ENCODE assay signal across 32 cellular contexts in the genomic region with DNA sequence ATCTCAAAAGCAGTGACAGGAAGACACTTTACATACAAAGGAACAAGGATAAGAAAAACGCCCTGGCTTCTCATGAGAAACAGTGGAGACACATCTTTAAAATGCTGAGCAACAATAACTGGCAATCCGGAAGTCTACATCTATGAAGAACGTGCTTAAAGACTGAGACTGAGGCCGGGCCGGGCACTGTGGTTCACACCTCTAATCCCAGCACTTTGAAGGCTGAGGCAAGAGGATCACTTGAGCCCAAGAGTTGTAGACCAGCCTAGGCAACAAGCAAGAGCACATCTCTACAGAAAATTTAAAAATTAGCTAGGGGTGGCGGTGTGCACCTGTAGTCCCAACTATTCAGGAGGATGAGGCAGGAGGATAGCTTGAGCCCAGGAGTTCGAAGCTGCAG. TPM values are rescaled to one million over a fixed set of nuclear protein-coding genes. Genes with fewer than 3 reads are reported as not detected.
DNase-seq lines count a peak whose midpoint lies in the region; ATAC-seq, FAIRE-seq and TF ChIP-seq lines count a peak whose summit lies in the region.
"Had no signal": no experiment of that assay in that cellular context is flagged by ENCODE, and none has a peak within 500 bp of the region (broad histone marks: within the 10 kb centered on the region; RNA-seq: fewer than 3 reads in every experiment).

No MANE protein-coding gene starts in this region.

- intact Hi-C loops in kidney (cut with DNase I) (no loop called here), sciatic nerve (cut with DNase I) (no loop called here)

- H3K27me3 Mint-ChIP-seq in activated T-cell treated with anti-CD3 and anti-CD28 coated beads, Interleukin-2, amount 50 U/mL, for 72 hours (ENCODE audit: low read depth) = peaks cover 8% of the 10 kb centered on the region
- H3K27me3 Mint-ChIP-seq in endothelial cell (ENCODE audit: unreplicated experiment) = peaks cover 11% of the 10 kb centered on the region

- no peak overlapping the region for H3K4me3 Mint-ChIP-seq in activated T-cell treated with anti-CD3 and anti-CD28 coated beads, Interleukin-2, amount 50 U/mL, for 72 hours
- H3K4me3 Mint-ChIP-seq in endothelial cell (ENCODE audit: unreplicated experiment) = no peak overlapping the region
- H3K4me3 Mint-ChIP-seq: CD14-positive monocyte; CD4-positive, alpha-beta memory T cell; CD4-positive, CD25-positive, alpha-beta regulatory T cell; CD8-positive, alpha-beta memory T cell had no signal

- no peaks in the 10 kb centered on the region for H3K36me3 Mint-ChIP-seq in activated T-cell treated with anti-CD3 and anti-CD28 coated beads, Interleukin-2, amount 50 U/mL, for 72 hours (ENCODE audit: insufficient read depth in 2 of 2)
- no peaks in the 10 kb centered on the region for H3K36me3 Mint-ChIP-seq in endothelial cell (ENCODE audit: low read depth, unreplicated experiment)
- H3K36me3 Mint-ChIP-seq: CD14-positive monocyte; CD4-positive, alpha-beta memory T cell; CD4-positive, CD25-positive, alpha-beta regulatory T cell had no signal

- H3K27ac Mint-ChIP-seq in activated T-cell treated with anti-CD3 and anti-CD28 coated beads, Interleukin-2, amount 50 U/mL, for 72 hours = peak overlapping the region; percentile 27
- H3K27ac Mint-ChIP-seq in endothelial cell (ENCODE audit: unreplicated experiment) = peak overlapping the region; percentile 1
- H3K27ac Mint-ChIP-seq: CD14-positive monocyte; CD4-positive, CD25-positive, alpha-beta regulatory T cell had no signal

- FAIRE-seq in kidney (lab: Jason Lieb, UNC) = no peak
- FAIRE-seq: A204.1, GM12878, GM12892, GM18507 had no signal

- ATAC-seq in activated T-cell treated with anti-CD3 and anti-CD28 coated beads, Interleukin-2, amount 50 U/mL, for 72 hours (replicated peaks in 1 of 2) = no peak
- ATAC-seq in sciatic nerve (no peak), GM19463 (IDR thresholded peaks at IDR 0.05; ENCODE audit: unreplicated experiment) (no peak)
- ATAC-seq: GM12878 had no signal

- H3K4me1 ChIP-seq in kidney (ENCODE audit: control insufficient read depth in 1 of 2, insufficient read depth in 1 of 2, low read depth in 1 of 2, low read length in 2 of 2) = no peaks in the 10 kb centered on the region
- H3K4me1 ChIP-seq: BE2C, BLaER1 had no signal

- H3K4me1 Mint-ChIP-seq in activated T-cell treated with anti-CD3 and anti-CD28 coated beads, Interleukin-2, amount 50 U/mL, for 72 hours (ENCODE audit: low read depth) = peaks cover 14% of the 10 kb centered on the region
- peaks cover 5% of the 10 kb centered on the region for H3K4me1 Mint-ChIP-seq in endothelial cell (ENCODE audit: unreplicated experiment)
- H3K4me1 Mint-ChIP-seq: CD14-positive monocyte had no signal

- H3K9me3 ChIP-seq in kidney (ENCODE audit: control insufficient read depth in 1 of 2, low read length in 2 of 2) = no peaks in the 10 kb centered on the region
- H3K9me3 ChIP-seq: BE2C, BLaER1 had no signal

- no peaks in the 10 kb centered on the region for H3K36me3 ChIP-seq in kidney (ENCODE audit: control insufficient read depth in 1 of 2, insufficient read depth in 2 of 2, low read length in 2 of 2)
- H3K36me3 ChIP-seq: BE2C, BLaER1 had no signal

- H3K4me3 ChIP-seq in kidney (ENCODE audit: low read length in 2 of 2) = no peak overlapping the region
- H3K4me3 ChIP-seq: BLaER1, GM12878 had no signal

- no peak for DNase-seq in activated T-cell treated with anti-CD3 and anti-CD28 coated beads, Interleukin-2, amount 50 U/mL, for 72 hours
- DNase-seq in activated T-cell treated with anti-CD3 and anti-CD28 coated beads for 4 hours (no peak), endothelial cell (ENCODE audit: low spot score) (no peak), kidney (peak; percentile 19), sciatic nerve (ENCODE audit: low spot score) (peak; percentile 25), MV-4-11 (lab: John Stamatoyannopoulos, UW) (no peak)
- DNase-seq: 8988T; ACHN; BE2C; C1 segment of cervical spinal cord; CD4-positive, alpha-beta memory T cell; CD4-positive, CD25-positive, alpha-beta regulatory T cell; CD8-positive, alpha-beta memory T cell; COR-L47; DMS 273 treated with DMSO at 0.1 percent for 48 hours; DMS153; DMS53; DMS79; DND-41; EL; GDM1 had no signal

- H3K9ac ChIP-seq in kidney (ENCODE audit: low read length in 2 of 2) = no peak overlapping the region
- H3K9ac ChIP-seq: BLaER1 had no signal

- no peak overlapping the region for H3K27ac ChIP-seq in kidney (ENCODE audit: low read depth in 2 of 2, low read length in 2 of 2)
- H3K27ac ChIP-seq: BLaER1 had no signal

- no peak for TF ChIP-seq CTCF in endothelial cell (IDR thresholded peaks at IDR 0.05; ENCODE audit: unreplicated experiment)
- TF ChIP-seq CTCF in kidney (IDR thresholded peaks at IDR 0.05; ENCODE audit: borderline replicate concordance, extremely low read depth, insufficient read depth) = no peak

- no peaks in the 10 kb centered on the region for H3K9me3 Mint-ChIP-seq in activated T-cell treated with anti-CD3 and anti-CD28 coated beads, Interleukin-2, amount 50 U/mL, for 72 hours
- no peaks in the 10 kb centered on the region for H3K9me3 Mint-ChIP-seq in endothelial cell (ENCODE audit: unreplicated experiment)
- H3K9me3 Mint-ChIP-seq: CD8-positive, alpha-beta memory T cell had no signal

RNA-seq across cellular contexts. Expression of a gene that starts 2.1 kb away (rescaled TPM):
- not detected for total RNA-seq in activated T-cell treated with anti-CD3 and anti-CD28 coated beads, Interleukin-2, amount 50 U/mL, for 72 hours
- total RNA-seq in endothelial cell (ENCODE audit: unreplicated experiment) (not detected), kidney (not detected), sciatic nerve (not detected)
- not detected for polyA plus RNA-seq in kidney (ENCODE audit: insufficient read depth, low read depth, low replicate concordance)
- total RNA-seq: CD4-positive, alpha-beta memory T cell; CD4-positive, CD25-positive, alpha-beta regulatory T cell; CD8-positive, alpha-beta memory T cell; Daoy; G401; GM12878 had no signal
- polyA plus RNA-seq: AG04450; CD14-positive monocyte; CD4-positive, alpha-beta memory T cell; CD4-positive, CD25-positive, alpha-beta regulatory T cell; CD8-positive, alpha-beta memory T cell; GM12878 had no signal

RNA-seq across cellular contexts. Expression of a gene that starts 12.9 kb away (rescaled TPM):
- total RNA-seq in activated T-cell treated with anti-CD3 and anti-CD28 coated beads, Interleukin-2, amount 50 U/mL, for 72 hours = not detected
- total RNA-seq in endothelial cell (ENCODE audit: unreplicated experiment) = not detected
- not detected for total RNA-seq in kidney
- not detected for polyA plus RNA-seq in kidney (ENCODE audit: insufficient read depth, low read depth, low replicate concordance)
- not detected for total RNA-seq in sciatic nerve
- total RNA-seq: A673; CD4-positive, alpha-beta memory T cell; CD4-positive, CD25-positive, alpha-beta regulatory T cell; CD8-positive, alpha-beta memory T cell; Daoy; G401; GM12878 had no signal
- polyA plus RNA-seq: AG04450; CD14-positive monocyte; CD4-positive, alpha-beta memory T cell; CD4-positive, CD25-positive, alpha-beta regulatory T cell; CD8-positive, alpha-beta memory T cell; GM12878 had no signal

RNA-seq across cellular contexts. Expression of a gene that starts 17.4 kb away (rescaled TPM):
- total RNA-seq in activated T-cell treated with anti-CD3 and anti-CD28 coated beads, Interleukin-2, amount 50 U/mL, for 72 hours = not detected
- not detected for total RNA-seq in endothelial cell (ENCODE audit: unreplicated experiment)
- total RNA-seq in kidney = not detected
- not detected for polyA plus RNA-seq in kidney (ENCODE audit: insufficient read depth, low read depth, low replicate concordance)
- not detected for total RNA-seq in sciatic nerve
- total RNA-seq: CD4-positive, alpha-beta memory T cell; CD4-positive, CD25-positive, alpha-beta regulatory T cell; CD8-positive, alpha-beta memory T cell; Daoy; G401; GM12878 had no signal
- polyA plus RNA-seq: AG04450; CD14-positive monocyte; CD4-positive, alpha-beta memory T cell; CD4-positive, CD25-positive, alpha-beta regulatory T cell; CD8-positive, alpha-beta memory T cell; GM12878 had no signal

RNA-seq across cellular contexts. Expression of a gene that starts 26.3 kb away (rescaled TPM):
- not detected for total RNA-seq in activated T-cell treated with anti-CD3 and anti-CD28 coated beads, Interleukin-2, amount 50 U/mL, for 72 hours
- total RNA-seq in endothelial cell (ENCODE audit: unreplicated experiment) (not detected), kidney (not detected), sciatic nerve (not detected)
- polyA plus RNA-seq in kidney (ENCODE audit: insufficient read depth, low read depth, low replicate concordance) = not detected
- total RNA-seq: A673; CD4-positive, alpha-beta memory T cell; CD4-positive, CD25-positive, alpha-beta regulatory T cell; CD8-positive, alpha-beta memory T cell; Daoy; G401; GM12878 had no signal
- polyA plus RNA-seq: AG04450; CD14-positive monocyte; CD4-positive, CD25-positive, alpha-beta regulatory T cell; CD8-positive, alpha-beta memory T cell; GM12878 had no signal

RNA-seq across cellular contexts. Expression of a gene that starts 27.3 kb away (rescaled TPM):
- not detected for total RNA-seq in activated T-cell treated with anti-CD3 and anti-CD28 coated beads, Interleukin-2, amount 50 U/mL, for 72 hours
- total RNA-seq in endothelial cell (ENCODE audit: unreplicated experiment) (not detected), kidney (0.22 TPM), sciatic nerve (not detected)
- polyA plus RNA-seq in kidney (ENCODE audit: insufficient read depth, low read depth, low replicate concordance) = 0.09 TPM
- total RNA-seq: CD4-positive, alpha-beta memory T cell; CD4-positive, CD25-positive, alpha-beta regulatory T cell; CD8-positive, alpha-beta memory T cell; Daoy; G401; GM12878 had no signal
- polyA plus RNA-seq: AG04450, CD14-positive monocyte, GM12878 had no signal

Comparison
In these comparisons a context has a peak if more than half of its experiments do, and no peak if none do; other contexts are left out.
1. DNase-seq: peak in kidney (single experiment) and sciatic nerve (single experiment); none in activated T-cell treated with anti-CD3 and anti-CD28 coated beads, Interleukin-2, amount 50 U/mL, for 72 hours (0 of 2), activated T-cell treated with anti-CD3 and anti-CD28 coated beads for 4 hours (single experiment), endothelial cell (single experiment) and MV-4-11 (single experiment).